In genomic region chr2:99490088-99491065, GRCh38 we compare ENCODE assay signal across 1 cellular context.
TF ChIP-seq lines count a peak whose summit lies in the region.

No MANE protein-coding gene starts in this region.

TF ChIP-seq in HepG2, 621 proteins besides CTCF, POLR2A, EP300 and RAD21 (continued from another document and continues in another):
- TF ChIP-seq AKNA (CRISPR knock-in tag; IDR thresholded peaks at IDR 0.05; ENCODE audit: borderline replicate concordance) (no peak), DR1 (CRISPR knock-in tag; IDR thresholded peaks at IDR 0.05) (no peak; the same call in 1 of the 2 replicates), ADNP (CRISPR knock-in tag; IDR thresholded peaks at IDR 0.05) (no peak), ZNF451 (CRISPR knock-in tag; IDR thresholded peaks at IDR 0.05) (peak; percentile 94), LCORL (IDR thresholded peaks at IDR 0.05) (no peak), LCORL (CRISPR knock-in tag; IDR thresholded peaks at IDR 0.05) (peak; percentile 57; the same call in 1 of the 2 replicates), ZFP91 (CRISPR knock-in tag; IDR thresholded peaks at IDR 0.05; ENCODE audit: borderline replicate concordance) (peak; percentile 92), ZNF709 (CRISPR knock-in tag; IDR thresholded peaks at IDR 0.05) (peak; percentile 76), MTA1 (CRISPR knock-in tag; IDR thresholded peaks at IDR 0.05; ENCODE audit: borderline replicate concordance) (peak; percentile 85; the same call in 1 of the 2 replicates), MATR3 (CRISPR knock-in tag; IDR thresholded peaks at IDR 0.05) (no peak), ZNF644 (CRISPR knock-in tag; IDR thresholded peaks at IDR 0.05; ENCODE audit: low read depth) (no peak), ZNF652 (CRISPR knock-in tag; IDR thresholded peaks at IDR 0.05; ENCODE audit: borderline replicate concordance, low read depth) (no peak), NFKBIZ (CRISPR knock-in tag; IDR thresholded peaks at IDR 0.05) (no peak; the same call in 1 of the 2 replicates), ZEB1 (IDR thresholded peaks at IDR 0.05; ENCODE audit: insufficient replicate concordance, low read depth) (peak; percentile 55), SMAD1 (CRISPR knock-in tag; IDR thresholded peaks at IDR 0.05; ENCODE audit: borderline replicate concordance, low read depth) (peak; percentile 92; the same call in 1 of the 2 replicates), RBM22 (optimal IDR thresholded peaks at IDR 0.05; ENCODE audit: low read length) (no peak), DNMT1 (CRISPR knock-in tag; IDR thresholded peaks at IDR 0.05) (peak; percentile 98), AGO2 (optimal IDR thresholded peaks at IDR 0.05; ENCODE audit: low read depth, low read length) (no peak), TRIM22 (IDR thresholded peaks at IDR 0.05) (no peak), MLX (CRISPR knock-in tag; IDR thresholded peaks at IDR 0.05) (peak; percentile 90), ZNF530 (CRISPR knock-in tag; IDR thresholded peaks at IDR 0.05; ENCODE audit: low read depth) (no peak), ZNF713 (CRISPR knock-in tag; IDR thresholded peaks at IDR 0.05) (no peak), AHDC1 (CRISPR knock-in tag; IDR thresholded peaks at IDR 0.05; ENCODE audit: borderline replicate concordance) (no peak), PLRG1 (conservative IDR thresholded peaks at IDR 0.05) (no peak), AKAP8 (CRISPR knock-in tag; IDR thresholded peaks at IDR 0.05) (peak; percentile 87), KAT8 (CRISPR knock-in tag; IDR thresholded peaks at IDR 0.05) (peak; percentile 70; the same call in 1 of the 2 replicates), IKZF1 (IDR thresholded peaks at IDR 0.05) (no peak), ZNF768 (CRISPR knock-in tag; IDR thresholded peaks at IDR 0.05) (peak; percentile 38), ZNF562 (CRISPR knock-in tag; IDR thresholded peaks at IDR 0.05; ENCODE audit: borderline replicate concordance) (no peak), BRCA1 (CRISPR knock-in tag; IDR thresholded peaks at IDR 0.05) (no peak; the same call in 1 of the 2 replicates), NFE2 (CRISPR knock-in tag; IDR thresholded peaks at IDR 0.05) (no peak), ZNF12 (CRISPR knock-in tag; IDR thresholded peaks at IDR 0.05) (0 out of 2 replicates have a peak, but pooled peaks have one; percentile 16), ZNF24 (IDR thresholded peaks at IDR 0.05) (no peak), HINFP (CRISPR knock-in tag; IDR thresholded peaks at IDR 0.05; ENCODE audit: low read depth) (0 out of 2 replicates have a peak, but pooled peaks have one; percentile 32), ZNF160 (CRISPR knock-in tag; IDR thresholded peaks at IDR 0.05) (peak; percentile 49; the same call in 1 of the 2 replicates), ZBTB33 (CRISPR knock-in tag; IDR thresholded peaks at IDR 0.05) (peak; percentile 63; the same call in 1 of the 2 replicates), ZNF775 (CRISPR knock-in tag; IDR thresholded peaks at IDR 0.05; ENCODE audit: borderline replicate concordance) (0 out of 2 replicates have a peak, but pooled peaks have one; percentile 66), ZBTB46 (CRISPR knock-in tag; IDR thresholded peaks at IDR 0.05; ENCODE audit: borderline replicate concordance) (0 out of 2 replicates have a peak, but pooled peaks have one; percentile 48), ZNF546 (CRISPR knock-in tag; conservative IDR thresholded peaks at IDR 0.05) (peak; percentile 80), ZNF326 (CRISPR knock-in tag; IDR thresholded peaks at IDR 0.05; ENCODE audit: borderline replicate concordance) (no peak), ZBTB2 (CRISPR knock-in tag; IDR thresholded peaks at IDR 0.05; ENCODE audit: low read depth) (peak; percentile 91)
